Comparison of ENCODE assay signal across 23 cellular contexts in genomic region chr7:50860598-50860997, GRCh38.
DNase-seq lines count a peak whose midpoint lies in the region; ATAC-seq and TF ChIP-seq lines count a peak whose summit lies in the region.
"Had no signal": no experiment of that assay in that cellular context is flagged by ENCODE, and none has a peak within 500 bp of the region (broad histone marks: within the 10 kb centered on the region; RNA-seq: fewer than 3 reads in every experiment).

No MANE protein-coding gene starts in this region.

- TF ChIP-seq CTCF in right atrium auricular region (IDR thresholded peaks at IDR 0.05) (no peak), vagina (IDR thresholded peaks at IDR 0.05) (no peak), foreskin fibroblast (IDR thresholded peaks at IDR 0.05; ENCODE audit: low read depth, low read length) (no peak)

- no peak for ATAC-seq in Right ventricle myocardium superior (ENCODE audit: poor library complexity)
- ATAC-seq: GM12878 had no signal

- H3K27ac ChIP-seq in right atrium auricular region (no peak overlapping the region), vagina (no peak overlapping the region)
- H3K27ac ChIP-seq: BLaER1 had no signal

- no peaks in the 10 kb centered on the region for H3K36me3 ChIP-seq in right atrium auricular region
- no peaks in the 10 kb centered on the region for H3K36me3 ChIP-seq in vagina
- H3K36me3 ChIP-seq: BE2C, BLaER1 had no signal

- H3K4me1 ChIP-seq in right atrium auricular region (no peaks in the 10 kb centered on the region), vagina (no peaks in the 10 kb centered on the region)
- H3K4me1 ChIP-seq: BE2C had no signal

- no peak overlapping the region for H3K4me3 ChIP-seq in right atrium auricular region
- H3K4me3 ChIP-seq in vagina: no peak overlapping the region
- H3K4me3 ChIP-seq in foreskin fibroblast (ENCODE audit: low read depth in 1 of 2, low read length in 2 of 2): no peak overlapping the region
- H3K4me3 ChIP-seq: BLaER1, GM12878 had no signal

- TF ChIP-seq POLR2A in vagina (IDR thresholded peaks at IDR 0.05): no peak

- intact Hi-C loops in Right ventricle myocardium superior (cut with DNase I) (no loop called here), vagina (cut with DNase I) (no loop called here)

- H3K9me3 ChIP-seq in right atrium auricular region (no peaks in the 10 kb centered on the region), vagina (no peaks in the 10 kb centered on the region)
- H3K9me3 ChIP-seq: BE2C, BLaER1 had no signal

- DNase-seq in right atrium auricular region (ENCODE audit: low spot score) (peak; percentile 34), Right ventricle myocardium superior (no peak), islet precursor cell (peak; percentile 32), vagina (ENCODE audit: extremely low spot score in 2 of 2) (peak; percentile 75 to 79), NCI-H1694 (lab: John Stamatoyannopoulos, UW) (no peak), foreskin fibroblast (no peak)
- DNase-seq: 8988T; ACHN; BE2C; C1 segment of cervical spinal cord; CD4-positive, alpha-beta memory T cell; CD4-positive, CD25-positive, alpha-beta regulatory T cell; CD8-positive, alpha-beta memory T cell; COR-L47; DMS 273 treated with DMSO at 0.1 percent for 48 hours; DMS153; DMS53; DMS79; DND-41; EL; GDM1 had no signal

- H3K27me3 ChIP-seq in right atrium auricular region: no peaks in the 10 kb centered on the region
- no peaks in the 10 kb centered on the region for H3K27me3 ChIP-seq in vagina
- H3K27me3 ChIP-seq: BE2C, BLaER1 had no signal

Comparison
In these comparisons a context has a peak if more than half of its experiments do, and no peak if none do; other contexts are left out.
1. DNase-seq: peak in right atrium auricular region (single experiment), islet precursor cell (single experiment) and vagina (2 of 2); none in Right ventricle myocardium superior (single experiment), NCI-H1694 (single experiment) and foreskin fibroblast (0 of 2).